In the genomic region with DNA sequence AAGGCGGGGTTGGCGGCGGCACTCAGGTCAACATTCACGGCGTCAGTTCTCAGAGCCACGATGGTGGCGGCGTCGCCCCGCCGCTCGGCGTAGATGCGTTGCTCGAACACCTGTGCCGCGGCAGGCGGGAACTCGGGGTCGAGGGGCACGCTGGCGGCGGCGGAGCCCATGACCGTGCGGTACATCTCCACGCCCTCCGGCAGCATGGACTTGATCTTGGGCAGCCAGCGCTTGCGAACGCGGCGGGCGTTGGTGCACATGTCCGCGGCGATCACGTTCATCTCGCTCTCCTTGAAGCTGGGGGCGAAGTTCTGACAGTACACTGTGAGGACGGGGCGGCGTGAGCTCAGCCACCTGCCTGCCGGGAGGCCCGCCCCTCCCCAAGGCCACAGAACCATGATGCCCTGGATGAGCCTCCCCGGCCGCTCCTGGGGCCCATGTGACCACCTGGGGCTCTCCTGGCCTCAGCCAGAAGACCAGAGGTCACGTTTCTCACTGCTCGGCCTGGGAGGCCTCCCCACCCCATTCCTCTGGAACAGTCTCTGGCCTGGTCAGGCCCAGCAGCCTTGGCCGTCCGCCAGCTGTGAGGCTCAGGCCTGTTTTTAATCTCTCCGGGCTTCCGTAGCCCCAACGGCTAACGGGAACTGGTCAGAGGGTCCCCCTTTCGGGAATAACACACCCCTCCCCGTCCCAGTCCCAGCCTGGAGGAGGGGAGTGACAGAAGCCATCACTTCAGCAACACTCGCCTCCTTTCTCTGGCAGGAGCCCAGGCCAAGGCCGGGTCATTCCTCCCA, we compare ENCODE assay signal across 8 cellular contexts. TPM values are rescaled to one million over a fixed set of nuclear protein-coding genes. Genes with fewer than 3 reads are reported as not detected.
A peak's percentile ranks its signal among the peaks of the same experiment; 100 is the strongest.
DNase-seq lines count a peak whose midpoint lies in the region; ATAC-seq and TF ChIP-seq lines count a peak whose summit lies in the region.

No MANE protein-coding gene starts in this region.

- no peaks in the 10 kb centered on the region for H3K36me3 ChIP-seq in right lobe of liver
- H3K36me3 ChIP-seq in stomach = peaks cover 10 to 78% (median 62%) of the 10 kb centered on the region in 4 donors
- H3K36me3 ChIP-seq in PC-3 (ENCODE audit: low read depth, low read length) = no peaks in the 10 kb centered on the region

- H3K4me3 ChIP-seq in right lobe of liver (peak overlapping the region in 2 of 3 donors; percentile 1 to 22), stomach (peak overlapping the region in 1 of 4 donors; percentile 14), PC-3 (ENCODE audit: low read length) (no peak overlapping the region)

- no peak overlapping the region for H2AFZ ChIP-seq in PC-3 (ENCODE audit: low read length)

- DNase-seq in HuH-7.5 (ENCODE audit: low spot score) (peak; percentile 94), dedifferentiated amniotic fluid mesenchymal stem cell (ENCODE audit: extremely low spot score) (peak; percentile 26), right lobe of liver (peak; percentile 78 to 92 (median 89)), stomach (peak; percentile 66), DMS153 (lab: John Stamatoyannopoulos, UW) (no peak), PC-3 (no peak)
- DNase-seq in stimulated activated naive CD4-positive, alpha-beta T cell treated with Interleukin-2 at 50 U/mL for 16 hours (lab: John Stamatoyannopoulos, UW) = no peak

- peak; percentile 74 for TF ChIP-seq EP300 in stomach (IDR thresholded peaks at IDR 0.05)

- H3K79me2 ChIP-seq in PC-3 (ENCODE audit: low read length) = no peaks in the 10 kb centered on the region

- WGBS in right lobe of liver (ENCODE audit: insufficient coverage, low coverage, low lambda C conversion rate, missing lambda C conversion rate) = 40% methylated on average over 9 of the region's 59 CpGs
- WGBS in stomach, 5 donors = 59 to 78% (median 70%) methylated on average over 26 to 59 of the region's 59 CpGs

- no peaks in the 10 kb centered on the region for H4K20me1 ChIP-seq in PC-3 (ENCODE audit: low read length)

- POLR2A ChIA-PET in PC-3 (lab: Charles Lee; ENCODE audit: unreplicated experiment) = no interaction called here

- no TSS peak for BruUV-seq in PC-3 (replicated peaks; lab: Mats Ljungman, UMichigan)

- no peaks in the 10 kb centered on the region for H3K9me2 ChIP-seq in PC-3 (replicated peaks; ENCODE audit: low read length)

- ATAC-seq in right lobe of liver (peak; percentile 58 to 82 (median 66)), PC-3 (no peak), GM18498 (IDR thresholded peaks at IDR 0.05; ENCODE audit: unreplicated experiment) (no peak)

- no peak for TF ChIP-seq CTCF in right lobe of liver (IDR thresholded peaks at IDR 0.05)
- no peak for TF ChIP-seq CTCF in stomach (IDR thresholded peaks at IDR 0.05)
- TF ChIP-seq CTCF in PC-3 (conservative IDR thresholded peaks at IDR 0.05; ENCODE audit: low read depth, low read length) = no peak

- H3K9ac ChIP-seq in PC-3 (ENCODE audit: low read length) = no peak overlapping the region

- H3K9me3 ChIP-seq in right lobe of liver (no peaks in the 10 kb centered on the region), stomach (no peaks in the 10 kb centered on the region), PC-3 (ENCODE audit: low read length) (no peaks in the 10 kb centered on the region)

- H3K4me1 ChIP-seq in right lobe of liver (peaks cover 0 to 45% (median 18%) of the 10 kb centered on the region in 4 donors), stomach (peaks cover 0 to 81% (median 43%) of the 10 kb centered on the region in 4 donors), PC-3 (ENCODE audit: insufficient read depth, low read length) (peaks cover 17% of the 10 kb centered on the region)

- intact Hi-C loops in right lobe of liver (cut with DNase I) = no loop called here
- intact Hi-C loops in stomach (cut with DNase I; ENCODE audit: low total_unique reads) = no loop called here
- intact Hi-C loops in PC-3 (cut with micrococcal nuclease) = no loop called here

- TF ChIP-seq POLR2A in right lobe of liver (IDR thresholded peaks at IDR 0.05) (no peak), stomach (IDR thresholded peaks at IDR 0.05) (no peak)

- H3K27ac ChIP-seq in right lobe of liver = peak overlapping the region; percentile 47 to 77 (median 68)
- peak overlapping the region; percentile 19 to 74 (median 72) for H3K27ac ChIP-seq in stomach
- no peak overlapping the region for H3K27ac ChIP-seq in PC-3 (ENCODE audit: low read length)

- H3K27me3 ChIP-seq in right lobe of liver = no peaks in the 10 kb centered on the region
- no peaks in the 10 kb centered on the region for H3K27me3 ChIP-seq in stomach
- H3K27me3 ChIP-seq in PC-3 (ENCODE audit: low read length) = no peaks in the 10 kb centered on the region

- H3K4me2 ChIP-seq in PC-3 (ENCODE audit: low read length) = no peak overlapping the region

- peaks cover 4% of the 10 kb centered on the region for H3F3A ChIP-seq in PC-3 (ENCODE audit: low read length, unreplicated experiment)

- CTCF ChIA-PET in PC-3 (lab: Charles Lee) = no interaction called here

RNA-seq across cellular contexts. Expression of a gene that starts 50.7 kb away (rescaled TPM):
- total RNA-seq in right lobe of liver = 10 to 100 TPM; 15.2 to 27.0 (median 16.5) TPM
- total RNA-seq in stomach = 10 to 100 TPM; 22.6 to 70.1 (median 50.4) TPM
- polyA plus RNA-seq in stomach = 10 to 100 TPM; 34.7 to 55.4 (median 34.8) TPM
- total RNA-seq in PC-3 (2014; rRNA removed) = 65.9 and 77.3 TPM in 2 replicates

Comparison
In these comparisons a context has a peak if more than half of its experiments do, and no peak if none do; other contexts are left out.
1. DNase-seq: peak in HuH-7.5 (single experiment), dedifferentiated amniotic fluid mesenchymal stem cell (single experiment), right lobe of liver (3 of 3) and stomach (single experiment); none in DMS153 (single experiment), PC-3 (single experiment) and stimulated activated naive CD4-positive, alpha-beta T cell treated with Interleukin-2 at 50 U/mL for 16 hours (single experiment).
2. ATAC-seq: peak in right lobe of liver (4 of 4); none in PC-3 (single experiment) and GM18498 (single experiment).